ENCODE assay signal across 8 cellular contexts in the genomic region with DNA sequence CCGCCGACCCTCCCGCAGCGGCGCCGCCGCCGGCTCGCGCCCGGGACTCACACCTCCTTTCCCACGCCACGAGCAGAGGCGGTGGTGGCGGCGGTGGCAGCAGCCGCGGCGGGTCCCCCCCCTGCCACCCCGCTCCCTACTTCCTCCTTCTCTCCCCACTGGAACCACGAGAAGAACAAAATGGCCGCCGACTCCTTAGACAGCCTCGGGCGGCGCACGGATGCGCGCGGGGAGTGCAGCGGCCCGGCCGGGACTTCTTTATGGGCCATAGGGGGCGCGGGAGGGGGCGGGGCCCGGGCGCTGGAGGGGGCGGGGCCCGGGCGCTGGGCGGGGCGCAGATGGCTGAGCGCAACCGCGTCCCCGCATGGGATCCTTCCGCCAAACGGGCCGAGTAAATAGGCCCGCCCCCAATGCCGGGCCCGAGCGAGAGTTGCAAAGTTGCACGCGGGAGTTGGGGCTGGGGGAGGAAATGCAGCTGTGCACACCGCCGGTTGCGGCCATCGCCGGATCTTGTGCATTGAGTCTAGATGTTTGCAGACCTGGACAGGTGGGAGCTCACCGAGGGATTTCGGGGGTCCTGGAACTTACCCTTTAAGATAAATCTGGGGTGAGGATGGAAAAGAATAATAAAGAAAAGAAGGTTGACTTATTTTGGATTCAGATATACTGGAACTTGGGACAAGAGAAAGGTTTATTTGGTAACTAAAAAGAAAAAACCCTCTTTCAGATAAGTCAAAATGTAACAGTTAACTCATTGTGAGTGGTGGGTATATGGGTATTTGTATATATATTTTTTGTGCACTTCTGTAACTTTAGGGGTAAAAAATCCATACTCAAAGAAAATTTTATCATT. TPM values are rescaled to one million over a fixed set of nuclear protein-coding genes. Genes with fewer than 3 reads are reported as not detected.
DNase-seq lines count a peak whose midpoint lies in the region; ATAC-seq and TF ChIP-seq lines count a peak whose summit lies in the region.

PPP1CC (minus strand) TSS at position 174 of the 853 bp plus-strand sequence. CDS start 184 bp downstream, outside the sequence.

- TF ChIP-seq CTCF in WERI-Rb-1 (IDR thresholded peaks at IDR 0.05; ENCODE audit: low read depth, low read length) (no peak), breast epithelium (IDR thresholded peaks at IDR 0.05) (no peak)

- intact Hi-C loops in breast epithelium (cut with DNase I; ENCODE audit: low total_unique reads), result no loop called here

- ATAC-seq in GM18868 (IDR thresholded peaks at IDR 0.05; ENCODE audit: unreplicated experiment) (peak; percentile 80), HG03135 (IDR thresholded peaks at IDR 0.05; ENCODE audit: unreplicated experiment) (peak; percentile 66)

- peaks cover 0 to 11% of the 10 kb centered on the region in 2 donors for H3K4me1 ChIP-seq in breast epithelium
- H3K4me1 ChIP-seq in iPS-20b (ENCODE audit: insufficient read depth, low read length), result peaks cover 21% of the 10 kb centered on the region

- H3K9ac ChIP-seq in iPS-20b (ENCODE audit: low read depth, low read length), result peak within 1 kb of the TSS; percentile 94

- peak within 1 kb of the TSS; percentile 95 for H3K27ac ChIP-seq in WERI-Rb-1
- peak within 1 kb of the TSS; percentile 95 to 97 for H3K27ac ChIP-seq in breast epithelium
- H3K27ac ChIP-seq in iPS-20b (ENCODE audit: low read length), result peak within 1 kb of the TSS; percentile 92
- H3K27ac ChIP-seq in skin epidermis, result peak within 1 kb of the TSS; percentile 61 to 98 (median 95)

- peaks cover 30% of the 10 kb centered on the region for H3K36me3 ChIP-seq in WERI-Rb-1
- H3K36me3 ChIP-seq in breast epithelium, result no peaks in the 10 kb centered on the region
- peaks cover 22% of the 10 kb centered on the region; the same call in 1 of the 2 replicates for H3K36me3 ChIP-seq in iPS-20b (ENCODE audit: insufficient read depth, low read depth, low read length)

- peak within 1 kb of the TSS; percentile 87 for H3K4me3 ChIP-seq in WERI-Rb-1 (ENCODE audit: low read depth, low read length)
- H3K4me3 ChIP-seq in breast epithelium, result peak within 1 kb of the TSS; percentile 91 to 99 (median 99)
- peak within 1 kb of the TSS; percentile 97 for H3K4me3 ChIP-seq in iPS-20b (ENCODE audit: low read length)
- H3K4me3 ChIP-seq in skin epidermis, result peak within 1 kb of the TSS; percentile 60 to 99 (median 97)

- DNase-seq in A172 (ENCODE audit: low spot score), result peak; percentile 81
- peak; percentile 97 for DNase-seq in NCI-H2227 (lab: John Stamatoyannopoulos, UW; ENCODE audit: unreplicated experiment)
- DNase-seq in WERI-Rb-1, result peak; percentile 93
- DNase-seq in breast epithelium (ENCODE audit: low spot score in 2 of 2), result peak; percentile 91 to 95

- no peak for TF ChIP-seq POLR2A in breast epithelium (IDR thresholded peaks at IDR 0.05)

- no peaks in the 10 kb centered on the region for H3K27me3 ChIP-seq in WERI-Rb-1 (ENCODE audit: insufficient read depth, low read depth, severe bottlenecking)
- H3K27me3 ChIP-seq in breast epithelium, result no peaks in the 10 kb centered on the region
- no peaks in the 10 kb centered on the region for H3K27me3 ChIP-seq in iPS-20b (ENCODE audit: insufficient read depth, low read length)

- no peaks in the 10 kb centered on the region for H3K9me3 ChIP-seq in WERI-Rb-1 (ENCODE audit: severe bottlenecking)
- H3K9me3 ChIP-seq in breast epithelium, result no peaks in the 10 kb centered on the region
- H3K9me3 ChIP-seq in iPS-20b (ENCODE audit: insufficient read depth, low read depth, low read length), result no peaks in the 10 kb centered on the region

RNA-seq across cellular contexts. Expression of gene PPP1CC, which starts in this region (rescaled TPM):
- 195 and 212 TPM in 2 replicates for total RNA-seq in A172 (2014; rRNA removed; shearing (Covaris generic))
- total RNA-seq in breast epithelium, result 100 to 1,000 TPM in 2 of 3 donors, 10 to 100 TPM in 1; 97.7 to 135 (median 106) TPM

Comparison
In these comparisons a context has a peak if more than half of its experiments do, and no peak if none do; other contexts are left out.
1. Peak in every context shown above with its lines: DNase-seq, ATAC-seq, H3K4me3 ChIP-seq and H3K27ac ChIP-seq.